ENCODE assay signal across 1 cellular context in the genomic region with DNA sequence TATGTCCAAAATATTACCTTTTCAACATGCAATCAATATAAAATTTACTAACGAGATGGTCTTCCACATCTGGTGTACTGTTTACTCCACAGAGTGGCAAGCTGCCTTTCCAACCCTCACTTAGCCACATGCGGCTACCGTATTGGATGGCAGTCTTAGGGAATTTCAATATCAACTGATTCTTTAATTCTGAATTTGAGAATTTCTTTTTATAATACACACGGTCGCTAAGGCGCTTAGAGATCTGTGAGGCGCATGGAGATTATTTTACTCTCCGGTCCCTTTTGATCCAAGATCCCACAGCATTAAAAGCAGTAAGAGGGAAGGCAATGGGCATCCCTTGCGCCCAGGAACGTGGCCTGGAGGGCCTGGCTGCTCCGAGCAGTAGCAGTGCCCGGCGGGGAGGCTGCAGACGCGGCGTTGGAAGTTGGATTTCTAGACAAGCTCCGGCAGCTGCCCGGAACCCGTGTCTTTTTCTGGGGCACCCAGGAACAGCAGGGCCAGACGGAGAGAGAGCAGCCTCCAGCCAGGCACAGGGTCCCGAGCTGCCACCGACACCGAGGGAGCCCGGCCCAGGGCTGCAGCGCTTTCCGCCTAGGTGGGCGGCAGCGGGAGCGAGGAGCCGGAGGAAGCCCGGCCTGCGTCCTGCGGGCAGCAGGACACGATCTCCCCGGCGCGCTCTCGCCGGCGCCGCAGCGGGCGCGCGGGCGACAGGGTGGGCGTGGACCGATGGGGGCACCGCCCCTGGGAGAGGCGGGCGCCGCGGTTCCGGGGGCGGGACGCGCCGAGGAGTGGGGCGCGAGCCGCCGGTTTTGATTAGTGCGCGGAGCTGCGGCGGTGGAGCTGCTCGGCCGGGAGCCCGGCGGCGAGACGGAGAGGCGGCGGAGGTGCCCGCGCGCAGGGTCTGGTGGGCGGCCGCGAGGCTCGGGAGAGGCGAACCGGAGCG.
A peak's percentile ranks its signal among the peaks of the same experiment; 100 is the strongest.
TF ChIP-seq lines count a peak whose summit lies in the region.

A gene (plus strand): TSS at position 819 of the 946 bp plus-strand sequence. CDS start 402 bp downstream, outside the sequence.

TF ChIP-seq in HEK293, 187 proteins besides CTCF, POLR2A, EP300 and RAD21 (continued from another document):
- TF ChIP-seq, protein P1, sequence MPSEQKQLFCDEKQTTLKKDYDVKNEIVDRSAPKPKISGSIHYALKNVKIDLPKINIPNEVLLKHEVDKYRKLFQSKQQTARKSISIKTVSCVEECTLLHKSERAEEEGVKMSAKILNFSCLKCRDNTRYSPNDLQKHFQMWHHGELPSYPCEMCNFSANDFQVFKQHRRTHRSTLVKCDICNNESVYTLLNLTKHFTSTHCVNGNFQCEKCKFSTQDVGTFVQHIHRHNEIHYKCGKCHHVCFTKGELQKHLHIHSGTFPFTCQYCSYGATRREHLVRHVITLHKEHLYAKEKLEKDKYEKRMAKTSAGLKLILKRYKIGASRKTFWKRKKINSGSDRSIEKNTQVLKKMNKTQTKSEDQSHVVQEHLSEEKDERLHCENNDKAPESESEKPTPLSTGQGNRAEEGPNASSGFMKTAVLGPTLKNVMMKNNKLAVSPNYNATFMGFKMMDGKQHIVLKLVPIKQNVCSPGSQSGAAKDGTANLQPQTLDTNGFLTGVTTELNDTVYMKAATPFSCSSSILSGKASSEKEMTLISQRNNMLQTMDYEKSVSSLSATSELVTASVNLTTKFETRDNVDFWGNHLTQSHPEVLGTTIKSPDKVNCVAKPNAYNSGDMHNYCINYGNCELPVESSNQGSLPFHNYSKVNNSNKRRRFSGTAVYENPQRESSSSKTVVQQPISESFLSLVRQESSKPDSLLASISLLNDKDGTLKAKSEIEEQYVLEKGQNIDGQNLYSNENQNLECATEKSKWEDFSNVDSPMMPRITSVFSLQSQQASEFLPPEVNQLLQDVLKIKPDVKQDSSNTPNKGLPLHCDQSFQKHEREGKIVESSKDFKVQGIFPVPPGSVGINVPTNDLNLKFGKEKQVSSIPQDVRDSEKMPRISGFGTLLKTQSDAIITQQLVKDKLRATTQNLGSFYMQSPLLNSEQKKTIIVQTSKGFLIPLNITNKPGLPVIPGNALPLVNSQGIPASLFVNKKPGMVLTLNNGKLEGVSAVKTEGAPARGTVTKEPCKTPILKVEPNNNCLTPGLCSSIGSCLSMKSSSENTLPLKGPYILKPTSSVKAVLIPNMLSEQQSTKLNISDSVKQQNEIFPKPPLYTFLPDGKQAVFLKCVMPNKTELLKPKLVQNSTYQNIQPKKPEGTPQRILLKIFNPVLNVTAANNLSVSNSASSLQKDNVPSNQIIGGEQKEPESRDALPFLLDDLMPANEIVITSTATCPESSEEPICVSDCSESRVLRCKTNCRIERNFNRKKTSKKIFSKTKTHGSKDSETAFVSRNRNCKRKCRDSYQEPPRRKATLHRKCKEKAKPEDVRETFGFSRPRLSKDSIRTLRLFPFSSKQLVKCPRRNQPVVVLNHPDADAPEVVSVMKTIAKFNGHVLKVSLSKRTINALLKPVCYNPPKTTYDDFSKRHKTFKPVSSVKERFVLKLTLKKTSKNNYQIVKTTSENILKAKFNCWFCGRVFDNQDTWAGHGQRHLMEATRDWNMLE (tag by site-specific recombination; conservative IDR thresholded peaks at IDR 0.05; ENCODE audit: low read depth) = no peak
- TF ChIP-seq ZNF660 (tag by site-specific recombination; IDR thresholded peaks at IDR 0.05) (peak; percentile 72; the same call in 1 of the 2 replicates), KLF10 (tag by site-specific recombination; IDR thresholded peaks at IDR 0.05) (peak; percentile 48; the same call in 1 of the 2 replicates), ZNF335 (tag by site-specific recombination; conservative IDR thresholded peaks at IDR 0.05) (peak; percentile 65), ZFHX2 (tag by site-specific recombination; conservative IDR thresholded peaks at IDR 0.05) (peak; percentile 54), ZBTB48 (tag by site-specific recombination; IDR thresholded peaks at IDR 0.05) (peak; percentile 59; the same call in 1 of the 2 replicates), MZF1 (tag by site-specific recombination; IDR thresholded peaks at IDR 0.05; ENCODE audit: borderline replicate concordance) (no peak), KLF16 (tag by site-specific recombination; IDR thresholded peaks at IDR 0.05) (0 out of 2 replicates have a peak, but pooled peaks have one; percentile 34), SP3 (tag by site-specific recombination; IDR thresholded peaks at IDR 0.05) (peak; percentile 20; the same call in 1 of the 2 replicates), OSR2 (tag by site-specific recombination; IDR thresholded peaks at IDR 0.05) (peak; percentile 38), MEIS1 (CRISPR knock-in tag; IDR thresholded peaks at IDR 0.05; ENCODE audit: borderline replicate concordance) (no peak), ZNF202 (tag by site-specific recombination; IDR thresholded peaks at IDR 0.05; ENCODE audit: borderline replicate concordance) (no peak), HOXC10 (CRISPR knock-in tag; IDR thresholded peaks at IDR 0.05) (0 out of 2 replicates have a peak, but pooled peaks have one; percentile 29), REPIN1 (tag by site-specific recombination; IDR thresholded peaks at IDR 0.05; ENCODE audit: low read depth) (no peak), SP7 (tag by site-specific recombination; IDR thresholded peaks at IDR 0.05) (peak; percentile 55; the same call in 1 of the 2 replicates), KLF9 (tag by site-specific recombination; IDR thresholded peaks at IDR 0.05; ENCODE audit: low read depth) (peak; percentile 49), ZNF501 (tag by site-specific recombination; IDR thresholded peaks at IDR 0.05) (peak; percentile 77; the same call in 1 of the 2 replicates), ZNF843 (tag by site-specific recombination; IDR thresholded peaks at IDR 0.05) (0 out of 2 replicates have a peak, but pooled peaks have one; percentile 16), ZBTB17 (tag by site-specific recombination; IDR thresholded peaks at IDR 0.05) (peak; percentile 72), ZFP37 (tag by site-specific recombination; IDR thresholded peaks at IDR 0.05) (0 out of 2 replicates have a peak, but pooled peaks have one; percentile 37), ZNF423 (tag by site-specific recombination; IDR thresholded peaks at IDR 0.05) (no peak), ZNF792 (tag by site-specific recombination; IDR thresholded peaks at IDR 0.05) (no peak), ZXDB (tag by site-specific recombination; IDR thresholded peaks at IDR 0.05) (peak; percentile 60; the same call in 1 of the 2 replicates), ZNF2 (tag by site-specific recombination; IDR thresholded peaks at IDR 0.05) (peak; percentile 87), ZBTB8A (tag by site-specific recombination; IDR thresholded peaks at IDR 0.05) (peak; percentile 95), TRIM28 (IDR thresholded peaks at IDR 0.05; ENCODE audit: borderline replicate concordance, low read length) (peak; percentile 43; the same call in 1 of the 2 replicates), ZBTB20 (tag by site-specific recombination; IDR thresholded peaks at IDR 0.05) (peak; percentile 86), ZNF777 (tag by site-specific recombination; IDR thresholded peaks at IDR 0.05; ENCODE audit: borderline replicate concordance) (no peak), ZSCAN30 (tag by site-specific recombination; IDR thresholded peaks at IDR 0.05) (peak; percentile 80; the same call in 1 of the 2 replicates), ZFP69B (tag by site-specific recombination; IDR thresholded peaks at IDR 0.05) (no peak), ZEB2 (tag by site-specific recombination; IDR thresholded peaks at IDR 0.05) (peak; percentile 71), KLF8 (tag by site-specific recombination; IDR thresholded peaks at IDR 0.05) (peak; percentile 70; the same call in 1 of the 2 replicates), ZNF629 (tag by site-specific recombination; IDR thresholded peaks at IDR 0.05) (peak; percentile 29; the same call in 1 of the 2 replicates), ZIC2 (tag by site-specific recombination; IDR thresholded peaks at IDR 0.05) (peak; percentile 64), ZNF600 (tag by site-specific recombination; IDR thresholded peaks at IDR 0.05) (peak; percentile 80), ZNF341 (tag by site-specific recombination; IDR thresholded peaks at IDR 0.05; ENCODE audit: low read depth) (peak; percentile 64)
- TF ChIP-seq, protein P2, sequence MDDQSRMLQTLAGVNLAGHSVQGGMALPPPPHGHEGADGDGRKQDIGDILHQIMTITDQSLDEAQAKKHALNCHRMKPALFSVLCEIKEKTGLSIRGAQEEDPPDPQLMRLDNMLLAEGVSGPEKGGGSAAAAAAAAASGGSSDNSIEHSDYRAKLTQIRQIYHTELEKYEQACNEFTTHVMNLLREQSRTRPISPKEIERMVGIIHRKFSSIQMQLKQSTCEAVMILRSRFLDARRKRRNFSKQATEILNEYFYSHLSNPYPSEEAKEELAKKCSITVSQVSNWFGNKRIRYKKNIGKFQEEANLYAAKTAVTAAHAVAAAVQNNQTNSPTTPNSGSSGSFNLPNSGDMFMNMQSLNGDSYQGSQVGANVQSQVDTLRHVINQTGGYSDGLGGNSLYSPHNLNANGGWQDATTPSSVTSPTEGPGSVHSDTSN (CRISPR knock-in tag; IDR thresholded peaks at IDR 0.05) = peak; percentile 71
- TF ChIP-seq, protein P3, sequence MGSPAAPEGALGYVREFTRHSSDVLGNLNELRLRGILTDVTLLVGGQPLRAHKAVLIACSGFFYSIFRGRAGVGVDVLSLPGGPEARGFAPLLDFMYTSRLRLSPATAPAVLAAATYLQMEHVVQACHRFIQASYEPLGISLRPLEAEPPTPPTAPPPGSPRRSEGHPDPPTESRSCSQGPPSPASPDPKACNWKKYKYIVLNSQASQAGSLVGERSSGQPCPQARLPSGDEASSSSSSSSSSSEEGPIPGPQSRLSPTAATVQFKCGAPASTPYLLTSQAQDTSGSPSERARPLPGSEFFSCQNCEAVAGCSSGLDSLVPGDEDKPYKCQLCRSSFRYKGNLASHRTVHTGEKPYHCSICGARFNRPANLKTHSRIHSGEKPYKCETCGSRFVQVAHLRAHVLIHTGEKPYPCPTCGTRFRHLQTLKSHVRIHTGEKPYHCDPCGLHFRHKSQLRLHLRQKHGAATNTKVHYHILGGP (tag by site-specific recombination; IDR thresholded peaks at IDR 0.05) = no peak
- TF ChIP-seq, protein P4, sequence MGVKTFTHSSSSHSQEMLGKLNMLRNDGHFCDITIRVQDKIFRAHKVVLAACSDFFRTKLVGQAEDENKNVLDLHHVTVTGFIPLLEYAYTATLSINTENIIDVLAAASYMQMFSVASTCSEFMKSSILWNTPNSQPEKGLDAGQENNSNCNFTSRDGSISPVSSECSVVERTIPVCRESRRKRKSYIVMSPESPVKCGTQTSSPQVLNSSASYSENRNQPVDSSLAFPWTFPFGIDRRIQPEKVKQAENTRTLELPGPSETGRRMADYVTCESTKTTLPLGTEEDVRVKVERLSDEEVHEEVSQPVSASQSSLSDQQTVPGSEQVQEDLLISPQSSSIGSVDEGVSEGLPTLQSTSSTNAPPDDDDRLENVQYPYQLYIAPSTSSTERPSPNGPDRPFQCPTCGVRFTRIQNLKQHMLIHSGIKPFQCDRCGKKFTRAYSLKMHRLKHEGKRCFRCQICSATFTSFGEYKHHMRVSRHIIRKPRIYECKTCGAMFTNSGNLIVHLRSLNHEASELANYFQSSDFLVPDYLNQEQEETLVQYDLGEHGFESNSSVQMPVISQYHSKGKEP (tag by site-specific recombination; IDR thresholded peaks at IDR 0.05) = no peak
- TF ChIP-seq, protein P5, sequence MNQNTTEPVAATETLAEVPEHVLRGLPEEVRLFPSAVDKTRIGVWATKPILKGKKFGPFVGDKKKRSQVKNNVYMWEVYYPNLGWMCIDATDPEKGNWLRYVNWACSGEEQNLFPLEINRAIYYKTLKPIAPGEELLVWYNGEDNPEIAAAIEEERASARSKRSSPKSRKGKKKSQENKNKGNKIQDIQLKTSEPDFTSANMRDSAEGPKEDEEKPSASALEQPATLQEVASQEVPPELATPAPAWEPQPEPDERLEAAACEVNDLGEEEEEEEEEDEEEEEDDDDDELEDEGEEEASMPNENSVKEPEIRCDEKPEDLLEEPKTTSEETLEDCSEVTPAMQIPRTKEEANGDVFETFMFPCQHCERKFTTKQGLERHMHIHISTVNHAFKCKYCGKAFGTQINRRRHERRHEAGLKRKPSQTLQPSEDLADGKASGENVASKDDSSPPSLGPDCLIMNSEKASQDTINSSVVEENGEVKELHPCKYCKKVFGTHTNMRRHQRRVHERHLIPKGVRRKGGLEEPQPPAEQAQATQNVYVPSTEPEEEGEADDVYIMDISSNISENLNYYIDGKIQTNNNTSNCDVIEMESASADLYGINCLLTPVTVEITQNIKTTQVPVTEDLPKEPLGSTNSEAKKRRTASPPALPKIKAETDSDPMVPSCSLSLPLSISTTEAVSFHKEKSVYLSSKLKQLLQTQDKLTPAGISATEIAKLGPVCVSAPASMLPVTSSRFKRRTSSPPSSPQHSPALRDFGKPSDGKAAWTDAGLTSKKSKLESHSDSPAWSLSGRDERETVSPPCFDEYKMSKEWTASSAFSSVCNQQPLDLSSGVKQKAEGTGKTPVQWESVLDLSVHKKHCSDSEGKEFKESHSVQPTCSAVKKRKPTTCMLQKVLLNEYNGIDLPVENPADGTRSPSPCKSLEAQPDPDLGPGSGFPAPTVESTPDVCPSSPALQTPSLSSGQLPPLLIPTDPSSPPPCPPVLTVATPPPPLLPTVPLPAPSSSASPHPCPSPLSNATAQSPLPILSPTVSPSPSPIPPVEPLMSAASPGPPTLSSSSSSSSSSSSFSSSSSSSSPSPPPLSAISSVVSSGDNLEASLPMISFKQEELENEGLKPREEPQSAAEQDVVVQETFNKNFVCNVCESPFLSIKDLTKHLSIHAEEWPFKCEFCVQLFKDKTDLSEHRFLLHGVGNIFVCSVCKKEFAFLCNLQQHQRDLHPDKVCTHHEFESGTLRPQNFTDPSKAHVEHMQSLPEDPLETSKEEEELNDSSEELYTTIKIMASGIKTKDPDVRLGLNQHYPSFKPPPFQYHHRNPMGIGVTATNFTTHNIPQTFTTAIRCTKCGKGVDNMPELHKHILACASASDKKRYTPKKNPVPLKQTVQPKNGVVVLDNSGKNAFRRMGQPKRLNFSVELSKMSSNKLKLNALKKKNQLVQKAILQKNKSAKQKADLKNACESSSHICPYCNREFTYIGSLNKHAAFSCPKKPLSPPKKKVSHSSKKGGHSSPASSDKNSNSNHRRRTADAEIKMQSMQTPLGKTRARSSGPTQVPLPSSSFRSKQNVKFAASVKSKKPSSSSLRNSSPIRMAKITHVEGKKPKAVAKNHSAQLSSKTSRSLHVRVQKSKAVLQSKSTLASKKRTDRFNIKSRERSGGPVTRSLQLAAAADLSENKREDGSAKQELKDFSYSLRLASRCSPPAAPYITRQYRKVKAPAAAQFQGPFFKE (tag by site-specific recombination; IDR thresholded peaks at IDR 0.05; ENCODE audit: borderline replicate concordance) = no peak
- TF ChIP-seq, protein P6, sequence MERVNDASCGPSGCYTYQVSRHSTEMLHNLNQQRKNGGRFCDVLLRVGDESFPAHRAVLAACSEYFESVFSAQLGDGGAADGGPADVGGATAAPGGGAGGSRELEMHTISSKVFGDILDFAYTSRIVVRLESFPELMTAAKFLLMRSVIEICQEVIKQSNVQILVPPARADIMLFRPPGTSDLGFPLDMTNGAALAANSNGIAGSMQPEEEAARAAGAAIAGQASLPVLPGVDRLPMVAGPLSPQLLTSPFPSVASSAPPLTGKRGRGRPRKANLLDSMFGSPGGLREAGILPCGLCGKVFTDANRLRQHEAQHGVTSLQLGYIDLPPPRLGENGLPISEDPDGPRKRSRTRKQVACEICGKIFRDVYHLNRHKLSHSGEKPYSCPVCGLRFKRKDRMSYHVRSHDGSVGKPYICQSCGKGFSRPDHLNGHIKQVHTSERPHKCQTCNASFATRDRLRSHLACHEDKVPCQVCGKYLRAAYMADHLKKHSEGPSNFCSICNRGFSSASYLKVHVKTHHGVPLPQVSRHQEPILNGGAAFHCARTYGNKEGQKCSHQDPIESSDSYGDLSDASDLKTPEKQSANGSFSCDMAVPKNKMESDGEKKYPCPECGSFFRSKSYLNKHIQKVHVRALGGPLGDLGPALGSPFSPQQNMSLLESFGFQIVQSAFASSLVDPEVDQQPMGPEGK (tag by site-specific recombination; IDR thresholded peaks at IDR 0.05) = peak; percentile 36; the same call in 1 of the 2 replicates
TF ChIP-seq in HEK293: peak in this region for 31.
